Comparison of ENCODE assay signal across 1 cellular context in the genomic region with DNA sequence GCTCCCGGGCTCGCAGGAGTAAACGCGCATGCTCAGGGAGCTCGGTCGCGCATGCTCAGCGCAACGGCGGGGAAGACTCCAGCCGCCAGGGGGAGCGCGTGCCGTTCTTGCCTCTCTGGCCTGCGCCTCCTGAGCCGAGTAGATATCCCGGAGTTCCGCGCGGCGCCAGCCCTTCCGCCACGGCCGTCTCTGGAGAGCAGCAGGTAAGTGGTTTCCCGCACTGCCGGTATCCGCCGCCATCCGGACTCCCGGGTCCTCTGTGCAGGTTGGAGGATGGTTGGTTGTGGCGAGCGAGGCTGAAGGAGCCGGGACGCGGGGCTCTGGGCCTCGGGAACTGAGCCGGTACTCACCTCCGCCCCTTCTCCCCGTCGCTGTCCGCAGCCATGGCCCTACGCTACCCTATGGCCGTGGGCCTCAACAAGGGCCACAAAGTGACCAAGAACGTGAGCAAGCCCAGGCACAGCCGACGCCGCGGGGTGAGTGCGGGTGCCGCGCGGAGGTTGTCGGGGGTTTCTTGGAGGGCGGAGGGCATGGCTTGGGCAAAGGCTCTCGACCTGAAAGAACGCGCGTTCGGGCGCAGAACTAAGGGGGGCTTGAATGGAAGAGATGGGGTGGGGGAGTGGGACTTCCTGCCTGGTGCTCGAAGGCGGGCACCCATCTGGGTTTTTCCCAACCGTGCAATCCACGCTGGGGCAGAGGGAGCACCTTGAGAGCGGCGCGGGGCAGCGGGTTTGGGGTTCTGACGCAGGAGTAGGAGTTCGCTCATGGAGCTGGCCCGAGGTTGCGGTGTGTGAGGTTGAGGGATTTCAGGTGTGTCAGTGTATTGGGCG.
TF ChIP-seq lines count a peak whose summit lies in the region.

A gene (plus strand): TSS at position 171 of the 830 bp plus-strand sequence. CDS start 213 bp downstream, at position 384.

TF ChIP-seq in HepG2, 621 proteins besides CTCF, POLR2A, EP300 and RAD21 (continued from another document and continues in another):
- TF ChIP-seq, protein P1, sequence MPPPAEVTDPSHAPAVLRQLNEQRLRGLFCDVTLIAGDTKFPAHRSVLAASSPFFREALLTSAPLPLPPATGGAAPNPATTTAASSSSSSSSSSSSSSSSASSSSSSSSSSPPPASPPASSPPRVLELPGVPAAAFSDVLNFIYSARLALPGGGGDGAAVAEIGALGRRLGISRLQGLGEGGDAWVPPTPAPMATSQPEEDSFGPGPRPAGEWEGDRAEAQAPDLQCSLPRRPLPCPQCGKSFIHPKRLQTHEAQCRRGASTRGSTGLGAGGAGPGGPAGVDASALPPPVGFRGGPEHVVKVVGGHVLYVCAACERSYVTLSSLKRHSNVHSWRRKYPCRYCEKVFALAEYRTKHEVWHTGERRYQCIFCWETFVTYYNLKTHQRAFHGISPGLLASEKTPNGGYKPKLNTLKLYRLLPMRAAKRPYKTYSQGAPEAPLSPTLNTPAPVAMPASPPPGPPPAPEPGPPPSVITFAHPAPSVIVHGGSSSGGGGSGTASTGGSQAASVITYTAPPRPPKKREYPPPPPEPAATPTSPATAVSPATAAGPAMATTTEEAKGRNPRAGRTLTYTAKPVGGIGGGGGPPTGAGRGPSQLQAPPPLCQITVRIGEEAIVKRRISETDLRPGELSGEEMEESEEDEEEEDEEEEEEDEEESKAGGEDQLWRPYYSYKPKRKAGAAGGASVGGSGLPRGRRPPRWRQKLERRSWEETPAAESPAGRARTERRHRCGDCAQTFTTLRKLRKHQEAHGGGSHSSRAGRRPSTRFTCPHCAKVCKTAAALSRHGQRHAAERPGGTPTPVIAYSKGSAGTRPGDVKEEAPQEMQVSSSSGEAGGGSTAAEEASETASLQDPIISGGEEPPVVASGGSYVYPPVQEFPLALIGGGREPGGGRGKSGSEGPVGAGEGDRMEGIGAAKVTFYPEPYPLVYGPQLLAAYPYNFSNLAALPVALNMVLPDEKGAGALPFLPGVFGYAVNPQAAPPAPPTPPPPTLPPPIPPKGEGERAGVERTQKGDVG (CRISPR knock-in tag; IDR thresholded peaks at IDR 0.05; ENCODE audit: borderline replicate concordance): peak; percentile 79; the same call in 1 of the 2 replicates
- TF ChIP-seq, protein P2, sequence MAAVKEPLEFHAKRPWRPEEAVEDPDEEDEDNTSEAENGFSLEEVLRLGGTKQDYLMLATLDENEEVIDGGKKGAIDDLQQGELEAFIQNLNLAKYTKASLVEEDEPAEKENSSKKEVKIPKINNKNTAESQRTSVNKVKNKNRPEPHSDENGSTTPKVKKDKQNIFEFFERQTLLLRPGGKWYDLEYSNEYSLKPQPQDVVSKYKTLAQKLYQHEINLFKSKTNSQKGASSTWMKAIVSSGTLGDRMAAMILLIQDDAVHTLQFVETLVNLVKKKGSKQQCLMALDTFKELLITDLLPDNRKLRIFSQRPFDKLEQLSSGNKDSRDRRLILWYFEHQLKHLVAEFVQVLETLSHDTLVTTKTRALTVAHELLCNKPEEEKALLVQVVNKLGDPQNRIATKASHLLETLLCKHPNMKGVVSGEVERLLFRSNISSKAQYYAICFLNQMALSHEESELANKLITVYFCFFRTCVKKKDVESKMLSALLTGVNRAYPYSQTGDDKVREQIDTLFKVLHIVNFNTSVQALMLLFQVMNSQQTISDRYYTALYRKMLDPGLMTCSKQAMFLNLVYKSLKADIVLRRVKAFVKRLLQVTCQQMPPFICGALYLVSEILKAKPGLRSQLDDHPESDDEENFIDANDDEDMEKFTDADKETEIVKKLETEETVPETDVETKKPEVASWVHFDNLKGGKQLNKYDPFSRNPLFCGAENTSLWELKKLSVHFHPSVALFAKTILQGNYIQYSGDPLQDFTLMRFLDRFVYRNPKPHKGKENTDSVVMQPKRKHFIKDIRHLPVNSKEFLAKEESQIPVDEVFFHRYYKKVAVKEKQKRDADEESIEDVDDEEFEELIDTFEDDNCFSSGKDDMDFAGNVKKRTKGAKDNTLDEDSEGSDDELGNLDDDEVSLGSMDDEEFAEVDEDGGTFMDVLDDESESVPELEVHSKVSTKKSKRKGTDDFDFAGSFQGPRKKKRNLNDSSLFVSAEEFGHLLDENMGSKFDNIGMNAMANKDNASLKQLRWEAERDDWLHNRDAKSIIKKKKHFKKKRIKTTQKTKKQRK (IDR thresholded peaks at IDR 0.05; ENCODE audit: low read length): no peak
- TF ChIP-seq, protein P3, sequence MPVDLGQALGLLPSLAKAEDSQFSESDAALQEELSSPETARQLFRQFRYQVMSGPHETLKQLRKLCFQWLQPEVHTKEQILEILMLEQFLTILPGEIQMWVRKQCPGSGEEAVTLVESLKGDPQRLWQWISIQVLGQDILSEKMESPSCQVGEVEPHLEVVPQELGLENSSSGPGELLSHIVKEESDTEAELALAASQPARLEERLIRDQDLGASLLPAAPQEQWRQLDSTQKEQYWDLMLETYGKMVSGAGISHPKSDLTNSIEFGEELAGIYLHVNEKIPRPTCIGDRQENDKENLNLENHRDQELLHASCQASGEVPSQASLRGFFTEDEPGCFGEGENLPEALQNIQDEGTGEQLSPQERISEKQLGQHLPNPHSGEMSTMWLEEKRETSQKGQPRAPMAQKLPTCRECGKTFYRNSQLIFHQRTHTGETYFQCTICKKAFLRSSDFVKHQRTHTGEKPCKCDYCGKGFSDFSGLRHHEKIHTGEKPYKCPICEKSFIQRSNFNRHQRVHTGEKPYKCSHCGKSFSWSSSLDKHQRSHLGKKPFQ (CRISPR knock-in tag; IDR thresholded peaks at IDR 0.05; ENCODE audit: insufficient replicate concordance): peak; percentile 65
- TF ChIP-seq, protein P4, sequence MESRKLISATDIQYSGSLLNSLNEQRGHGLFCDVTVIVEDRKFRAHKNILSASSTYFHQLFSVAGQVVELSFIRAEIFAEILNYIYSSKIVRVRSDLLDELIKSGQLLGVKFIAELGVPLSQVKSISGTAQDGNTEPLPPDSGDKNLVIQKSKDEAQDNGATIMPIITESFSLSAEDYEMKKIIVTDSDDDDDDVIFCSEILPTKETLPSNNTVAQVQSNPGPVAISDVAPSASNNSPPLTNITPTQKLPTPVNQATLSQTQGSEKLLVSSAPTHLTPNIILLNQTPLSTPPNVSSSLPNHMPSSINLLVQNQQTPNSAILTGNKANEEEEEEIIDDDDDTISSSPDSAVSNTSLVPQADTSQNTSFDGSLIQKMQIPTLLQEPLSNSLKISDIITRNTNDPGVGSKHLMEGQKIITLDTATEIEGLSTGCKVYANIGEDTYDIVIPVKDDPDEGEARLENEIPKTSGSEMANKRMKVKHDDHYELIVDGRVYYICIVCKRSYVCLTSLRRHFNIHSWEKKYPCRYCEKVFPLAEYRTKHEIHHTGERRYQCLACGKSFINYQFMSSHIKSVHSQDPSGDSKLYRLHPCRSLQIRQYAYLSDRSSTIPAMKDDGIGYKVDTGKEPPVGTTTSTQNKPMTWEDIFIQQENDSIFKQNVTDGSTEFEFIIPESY (CRISPR knock-in tag; IDR thresholded peaks at IDR 0.05): peak; percentile 45; the same call in 1 of the 2 replicates
- TF ChIP-seq ARHGAP35 (CRISPR knock-in tag; IDR thresholded peaks at IDR 0.05; ENCODE audit: borderline replicate concordance) (peak; percentile 66; the same call in 1 of the 2 replicates), CENPX (CRISPR knock-in tag; IDR thresholded peaks at IDR 0.05) (no peak), MAFF (IDR thresholded peaks at IDR 0.05; ENCODE audit: low read depth, low read length) (no peak), ZNF570 (CRISPR knock-in tag; IDR thresholded peaks at IDR 0.05; ENCODE audit: borderline replicate concordance) (0 out of 2 replicates have a peak, but pooled peaks have one; percentile 55), RXRA (CRISPR knock-in tag; IDR thresholded peaks at IDR 0.05) (peak; percentile 64), TCF7 (IDR thresholded peaks at IDR 0.05; ENCODE audit: low read depth) (no peak), NR2F6 (IDR thresholded peaks at IDR 0.05) (no peak), NR2F6 (CRISPR knock-in tag; IDR thresholded peaks at IDR 0.05) (peak; percentile 52; the same call in 1 of the 2 replicates), ZNF772 (CRISPR knock-in tag; IDR thresholded peaks at IDR 0.05) (peak; percentile 72; the same call in 1 of the 2 replicates), ZNF839 (CRISPR knock-in tag; IDR thresholded peaks at IDR 0.05; ENCODE audit: borderline replicate concordance) (no peak), NR2F1 (CRISPR knock-in tag; IDR thresholded peaks at IDR 0.05) (no peak), TAF15 (IDR thresholded peaks at IDR 0.05; ENCODE audit: low read depth, low read length, poor library complexity, severe bottlenecking) (peak; percentile 69), NBN (conservative IDR thresholded peaks at IDR 0.05) (no peak), ZNF724P (CRISPR knock-in tag; IDR thresholded peaks at IDR 0.05; ENCODE audit: borderline replicate concordance) (peak; percentile 95), HOXA7 (CRISPR knock-in tag; IDR thresholded peaks at IDR 0.05) (no peak), CAMTA2 (CRISPR knock-in tag; IDR thresholded peaks at IDR 0.05; ENCODE audit: borderline replicate concordance) (no peak; the same call in 1 of the 2 replicates), FIP1L1 (IDR thresholded peaks at IDR 0.05; ENCODE audit: borderline replicate concordance, insufficient read depth, low read depth, low read length) (peak; percentile 70; the same call in 1 of the 2 replicates), HES4 (CRISPR knock-in tag; IDR thresholded peaks at IDR 0.05; ENCODE audit: borderline replicate concordance) (peak; percentile 94), ZNF143 (CRISPR knock-in tag; IDR thresholded peaks at IDR 0.05) (peak; percentile 92), ZNF264 (CRISPR knock-in tag; IDR thresholded peaks at IDR 0.05) (peak; percentile 51; the same call in 1 of the 2 replicates), HOXD1 (CRISPR knock-in tag; IDR thresholded peaks at IDR 0.05) (0 out of 2 replicates have a peak, but pooled peaks have one; percentile 79), ZNF737 (CRISPR knock-in tag; IDR thresholded peaks at IDR 0.05; ENCODE audit: borderline replicate concordance) (no peak), RORA (CRISPR knock-in tag; IDR thresholded peaks at IDR 0.05) (no peak)
- TF ChIP-seq, protein P5, sequence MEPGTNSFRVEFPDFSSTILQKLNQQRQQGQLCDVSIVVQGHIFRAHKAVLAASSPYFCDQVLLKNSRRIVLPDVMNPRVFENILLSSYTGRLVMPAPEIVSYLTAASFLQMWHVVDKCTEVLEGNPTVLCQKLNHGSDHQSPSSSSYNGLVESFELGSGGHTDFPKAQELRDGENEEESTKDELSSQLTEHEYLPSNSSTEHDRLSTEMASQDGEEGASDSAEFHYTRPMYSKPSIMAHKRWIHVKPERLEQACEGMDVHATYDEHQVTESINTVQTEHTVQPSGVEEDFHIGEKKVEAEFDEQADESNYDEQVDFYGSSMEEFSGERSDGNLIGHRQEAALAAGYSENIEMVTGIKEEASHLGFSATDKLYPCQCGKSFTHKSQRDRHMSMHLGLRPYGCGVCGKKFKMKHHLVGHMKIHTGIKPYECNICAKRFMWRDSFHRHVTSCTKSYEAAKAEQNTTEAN (CRISPR knock-in tag; conservative IDR thresholded peaks at IDR 0.05): peak; percentile 74; the same call in 1 of the 2 replicates
- TF ChIP-seq, protein P6, sequence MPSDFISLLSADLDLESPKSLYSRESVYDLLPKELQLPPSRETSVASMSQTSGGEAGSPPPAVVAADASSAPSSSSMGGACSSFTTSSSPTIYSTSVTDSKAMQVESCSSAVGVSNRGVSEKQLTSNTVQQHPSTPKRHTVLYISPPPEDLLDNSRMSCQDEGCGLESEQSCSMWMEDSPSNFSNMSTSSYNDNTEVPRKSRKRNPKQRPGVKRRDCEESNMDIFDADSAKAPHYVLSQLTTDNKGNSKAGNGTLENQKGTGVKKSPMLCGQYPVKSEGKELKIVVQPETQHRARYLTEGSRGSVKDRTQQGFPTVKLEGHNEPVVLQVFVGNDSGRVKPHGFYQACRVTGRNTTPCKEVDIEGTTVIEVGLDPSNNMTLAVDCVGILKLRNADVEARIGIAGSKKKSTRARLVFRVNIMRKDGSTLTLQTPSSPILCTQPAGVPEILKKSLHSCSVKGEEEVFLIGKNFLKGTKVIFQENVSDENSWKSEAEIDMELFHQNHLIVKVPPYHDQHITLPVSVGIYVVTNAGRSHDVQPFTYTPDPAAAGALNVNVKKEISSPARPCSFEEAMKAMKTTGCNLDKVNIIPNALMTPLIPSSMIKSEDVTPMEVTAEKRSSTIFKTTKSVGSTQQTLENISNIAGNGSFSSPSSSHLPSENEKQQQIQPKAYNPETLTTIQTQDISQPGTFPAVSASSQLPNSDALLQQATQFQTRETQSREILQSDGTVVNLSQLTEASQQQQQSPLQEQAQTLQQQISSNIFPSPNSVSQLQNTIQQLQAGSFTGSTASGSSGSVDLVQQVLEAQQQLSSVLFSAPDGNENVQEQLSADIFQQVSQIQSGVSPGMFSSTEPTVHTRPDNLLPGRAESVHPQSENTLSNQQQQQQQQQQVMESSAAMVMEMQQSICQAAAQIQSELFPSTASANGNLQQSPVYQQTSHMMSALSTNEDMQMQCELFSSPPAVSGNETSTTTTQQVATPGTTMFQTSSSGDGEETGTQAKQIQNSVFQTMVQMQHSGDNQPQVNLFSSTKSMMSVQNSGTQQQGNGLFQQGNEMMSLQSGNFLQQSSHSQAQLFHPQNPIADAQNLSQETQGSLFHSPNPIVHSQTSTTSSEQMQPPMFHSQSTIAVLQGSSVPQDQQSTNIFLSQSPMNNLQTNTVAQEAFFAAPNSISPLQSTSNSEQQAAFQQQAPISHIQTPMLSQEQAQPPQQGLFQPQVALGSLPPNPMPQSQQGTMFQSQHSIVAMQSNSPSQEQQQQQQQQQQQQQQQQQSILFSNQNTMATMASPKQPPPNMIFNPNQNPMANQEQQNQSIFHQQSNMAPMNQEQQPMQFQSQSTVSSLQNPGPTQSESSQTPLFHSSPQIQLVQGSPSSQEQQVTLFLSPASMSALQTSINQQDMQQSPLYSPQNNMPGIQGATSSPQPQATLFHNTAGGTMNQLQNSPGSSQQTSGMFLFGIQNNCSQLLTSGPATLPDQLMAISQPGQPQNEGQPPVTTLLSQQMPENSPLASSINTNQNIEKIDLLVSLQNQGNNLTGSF (CRISPR knock-in tag; IDR thresholded peaks at IDR 0.05): no peak; the same call in 1 of the 2 replicates
- TF ChIP-seq, protein P7, sequence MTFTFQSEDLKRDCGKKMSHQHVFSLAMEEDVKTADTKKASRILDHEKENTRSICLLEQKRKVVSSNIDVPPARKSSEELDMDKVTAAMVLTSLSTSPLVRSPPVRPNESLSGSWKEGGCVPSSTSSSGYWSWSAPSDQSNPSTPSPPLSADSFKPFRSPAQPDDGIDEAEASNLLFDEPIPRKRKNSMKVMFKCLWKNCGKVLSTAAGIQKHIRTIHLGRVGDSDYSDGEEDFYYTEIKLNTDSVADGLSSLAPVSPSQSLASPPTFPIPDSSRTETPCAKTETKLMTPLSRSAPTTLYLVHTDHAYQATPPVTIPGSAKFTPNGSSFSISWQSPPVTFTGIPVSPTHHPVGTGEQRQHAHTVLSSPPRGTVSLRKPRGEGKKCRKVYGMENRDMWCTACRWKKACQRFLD (CRISPR knock-in tag; IDR thresholded peaks at IDR 0.05; ENCODE audit: borderline replicate concordance): peak; percentile 78; the same call in 1 of the 2 replicates
- TF ChIP-seq, protein P8, sequence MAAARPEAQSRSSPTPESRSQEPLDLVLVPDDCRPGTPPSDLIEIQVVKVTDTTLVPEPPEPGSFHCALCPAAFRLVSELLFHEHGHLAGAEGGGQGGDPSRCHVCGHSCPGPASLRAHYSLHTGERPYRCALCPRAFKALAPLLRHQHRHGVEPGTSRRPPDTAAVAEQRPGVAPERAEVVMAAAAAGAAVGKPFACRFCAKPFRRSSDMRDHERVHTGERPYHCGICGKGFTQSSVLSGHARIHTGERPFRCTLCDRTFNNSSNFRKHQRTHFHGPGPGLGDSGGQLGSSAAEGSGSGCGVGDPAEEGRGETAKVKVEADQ (CRISPR knock-in tag; IDR thresholded peaks at IDR 0.05; ENCODE audit: borderline replicate concordance): peak; percentile 96; the same call in 1 of the 2 replicates
